In genomic region chr1:169893645-169894423, GRCh38 we compare ENCODE assay signal across 1 cellular context.
A peak's percentile ranks its signal among the peaks of the same experiment; 100 is the strongest.
TF ChIP-seq lines count a peak whose summit lies in the region.

A gene with protein sequence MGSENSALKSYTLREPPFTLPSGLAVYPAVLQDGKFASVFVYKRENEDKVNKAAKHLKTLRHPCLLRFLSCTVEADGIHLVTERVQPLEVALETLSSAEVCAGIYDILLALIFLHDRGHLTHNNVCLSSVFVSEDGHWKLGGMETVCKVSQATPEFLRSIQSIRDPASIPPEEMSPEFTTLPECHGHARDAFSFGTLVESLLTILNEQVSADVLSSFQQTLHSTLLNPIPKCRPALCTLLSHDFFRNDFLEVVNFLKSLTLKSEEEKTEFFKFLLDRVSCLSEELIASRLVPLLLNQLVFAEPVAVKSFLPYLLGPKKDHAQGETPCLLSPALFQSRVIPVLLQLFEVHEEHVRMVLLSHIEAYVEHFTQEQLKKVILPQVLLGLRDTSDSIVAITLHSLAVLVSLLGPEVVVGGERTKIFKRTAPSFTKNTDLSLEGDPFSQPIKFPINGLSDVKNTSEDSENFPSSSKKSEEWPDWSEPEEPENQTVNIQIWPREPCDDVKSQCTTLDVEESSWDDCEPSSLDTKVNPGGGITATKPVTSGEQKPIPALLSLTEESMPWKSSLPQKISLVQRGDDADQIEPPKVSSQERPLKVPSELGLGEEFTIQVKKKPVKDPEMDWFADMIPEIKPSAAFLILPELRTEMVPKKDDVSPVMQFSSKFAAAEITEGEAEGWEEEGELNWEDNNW (minus strand): TSS chr1:169893896. CDS start chr1:169888840, 5,056 bp downstream.

TF ChIP-seq in K562, 482 proteins besides CTCF, POLR2A, EP300 and RAD21 (continued from another document and continues in another):
- TF ChIP-seq, protein P1, sequence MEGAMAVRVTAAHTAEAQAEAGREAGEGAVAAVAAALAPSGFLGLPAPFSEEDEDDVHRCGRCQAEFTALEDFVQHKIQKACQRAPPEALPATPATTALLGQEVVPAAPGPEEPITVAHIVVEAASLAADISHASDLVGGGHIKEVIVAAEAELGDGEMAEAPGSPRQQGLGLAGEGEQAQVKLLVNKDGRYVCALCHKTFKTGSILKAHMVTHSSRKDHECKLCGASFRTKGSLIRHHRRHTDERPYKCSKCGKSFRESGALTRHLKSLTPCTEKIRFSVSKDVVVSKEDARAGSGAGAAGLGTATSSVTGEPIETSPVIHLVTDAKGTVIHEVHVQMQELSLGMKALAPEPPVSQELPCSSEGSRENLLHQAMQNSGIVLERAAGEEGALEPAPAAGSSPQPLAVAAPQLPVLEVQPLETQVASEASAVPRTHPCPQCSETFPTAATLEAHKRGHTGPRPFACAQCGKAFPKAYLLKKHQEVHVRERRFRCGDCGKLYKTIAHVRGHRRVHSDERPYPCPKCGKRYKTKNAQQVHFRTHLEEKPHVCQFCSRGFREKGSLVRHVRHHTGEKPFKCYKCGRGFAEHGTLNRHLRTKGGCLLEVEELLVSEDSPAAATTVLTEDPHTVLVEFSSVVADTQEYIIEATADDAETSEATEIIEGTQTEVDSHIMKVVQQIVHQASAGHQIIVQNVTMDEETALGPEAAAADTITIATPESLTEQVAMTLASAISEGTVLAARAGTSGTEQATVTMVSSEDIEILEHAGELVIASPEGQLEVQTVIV (CRISPR knock-in tag; IDR thresholded peaks at IDR 0.05; ENCODE audit: borderline replicate concordance), result peak; percentile 51; the same call in 1 of the 2 replicates
- TF ChIP-seq TRIM28 (IDR thresholded peaks at IDR 0.05), result peak; percentile 55; the same call in 1 of the 2 replicates
- peak; percentile 3 for TF ChIP-seq RBM22 (IDR thresholded peaks at IDR 0.05; ENCODE audit: low read depth, low read length, poor library complexity, severe bottlenecking)
- TF ChIP-seq ZBTB9 (CRISPR knock-in tag; IDR thresholded peaks at IDR 0.05), result peak; percentile 86; the same call in 1 of the 2 replicates
- TF ChIP-seq SMAD3 (CRISPR knock-in tag; conservative IDR thresholded peaks at IDR 0.05), result peak; percentile 59; the same call in 1 of the 2 replicates
- peak; percentile 75; the same call in 1 of the 2 replicates for TF ChIP-seq CC2D1A (IDR thresholded peaks at IDR 0.05)
- TF ChIP-seq NRF1 (conservative IDR thresholded peaks at IDR 0.05 in 1 of 2, IDR thresholded peaks at IDR 0.05 in 1 of 2), result peak; percentile 40 to 52
- TF ChIP-seq STAG1 (CRISPR knock-in tag; IDR thresholded peaks at IDR 0.05; ENCODE audit: borderline replicate concordance), result no peak
- peak; percentile 89 for TF ChIP-seq RBFOX2 (IDR thresholded peaks at IDR 0.05; ENCODE audit: low read depth, low read length)
- peak; percentile 76 for TF ChIP-seq MBD2 (IDR thresholded peaks at IDR 0.05; ENCODE audit: borderline replicate concordance, low read depth)
- TF ChIP-seq EP400 (IDR thresholded peaks at IDR 0.05), result peak; percentile 96
- TF ChIP-seq, protein P2, sequence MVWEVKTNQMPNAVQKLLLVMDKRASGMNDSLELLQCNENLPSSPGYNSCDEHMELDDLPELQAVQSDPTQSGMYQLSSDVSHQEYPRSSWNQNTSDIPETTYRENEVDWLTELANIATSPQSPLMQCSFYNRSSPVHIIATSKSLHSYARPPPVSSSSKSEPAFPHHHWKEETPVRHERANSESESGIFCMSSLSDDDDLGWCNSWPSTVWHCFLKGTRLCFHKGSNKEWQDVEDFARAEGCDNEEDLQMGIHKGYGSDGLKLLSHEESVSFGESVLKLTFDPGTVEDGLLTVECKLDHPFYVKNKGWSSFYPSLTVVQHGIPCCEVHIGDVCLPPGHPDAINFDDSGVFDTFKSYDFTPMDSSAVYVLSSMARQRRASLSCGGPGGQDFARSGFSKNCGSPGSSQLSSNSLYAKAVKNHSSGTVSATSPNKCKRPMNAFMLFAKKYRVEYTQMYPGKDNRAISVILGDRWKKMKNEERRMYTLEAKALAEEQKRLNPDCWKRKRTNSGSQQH (CRISPR knock-in tag; IDR thresholded peaks at IDR 0.05), result 0 out of 2 replicates have a peak, but pooled peaks have one; percentile 7
- TF ChIP-seq CREB1 (IDR thresholded peaks at IDR 0.05), result peak; percentile 76
- peak; percentile 87 for TF ChIP-seq CREB1 (CRISPR knock-in tag; IDR thresholded peaks at IDR 0.05)
- no peak for TF ChIP-seq ESRRB (CRISPR knock-in tag; IDR thresholded peaks at IDR 0.05; ENCODE audit: borderline replicate concordance)
- TF ChIP-seq CXXC5 (CRISPR knock-in tag; IDR thresholded peaks at IDR 0.05), result peak; percentile 95
- no peak for TF ChIP-seq COPS2 (conservative IDR thresholded peaks at IDR 0.05)
- TF ChIP-seq EHMT2 (IDR thresholded peaks at IDR 0.05), result peak; percentile 70; the same call in 1 of the 2 replicates
- peak; percentile 39; the same call in 1 of the 2 replicates for TF ChIP-seq GTF2E2 (tag; IDR thresholded peaks at IDR 0.05)
- no peak for TF ChIP-seq PRPF4 (IDR thresholded peaks at IDR 0.05; ENCODE audit: insufficient read depth, low read depth, low read length, poor library complexity, severe bottlenecking)
- TF ChIP-seq, protein P3, sequence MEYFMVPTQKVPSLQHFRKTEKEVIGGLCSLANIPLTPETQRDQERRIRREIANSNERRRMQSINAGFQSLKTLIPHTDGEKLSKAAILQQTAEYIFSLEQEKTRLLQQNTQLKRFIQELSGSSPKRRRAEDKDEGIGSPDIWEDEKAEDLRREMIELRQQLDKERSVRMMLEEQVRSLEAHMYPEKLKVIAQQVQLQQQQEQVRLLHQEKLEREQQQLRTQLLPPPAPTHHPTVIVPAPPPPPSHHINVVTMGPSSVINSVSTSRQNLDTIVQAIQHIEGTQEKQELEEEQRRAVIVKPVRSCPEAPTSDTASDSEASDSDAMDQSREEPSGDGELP (CRISPR knock-in tag; IDR thresholded peaks at IDR 0.05; ENCODE audit: borderline replicate concordance), result peak; percentile 98
- peak; percentile 97 for TF ChIP-seq ZNF766 (CRISPR knock-in tag; conservative IDR thresholded peaks at IDR 0.05)
- TF ChIP-seq, protein P4, sequence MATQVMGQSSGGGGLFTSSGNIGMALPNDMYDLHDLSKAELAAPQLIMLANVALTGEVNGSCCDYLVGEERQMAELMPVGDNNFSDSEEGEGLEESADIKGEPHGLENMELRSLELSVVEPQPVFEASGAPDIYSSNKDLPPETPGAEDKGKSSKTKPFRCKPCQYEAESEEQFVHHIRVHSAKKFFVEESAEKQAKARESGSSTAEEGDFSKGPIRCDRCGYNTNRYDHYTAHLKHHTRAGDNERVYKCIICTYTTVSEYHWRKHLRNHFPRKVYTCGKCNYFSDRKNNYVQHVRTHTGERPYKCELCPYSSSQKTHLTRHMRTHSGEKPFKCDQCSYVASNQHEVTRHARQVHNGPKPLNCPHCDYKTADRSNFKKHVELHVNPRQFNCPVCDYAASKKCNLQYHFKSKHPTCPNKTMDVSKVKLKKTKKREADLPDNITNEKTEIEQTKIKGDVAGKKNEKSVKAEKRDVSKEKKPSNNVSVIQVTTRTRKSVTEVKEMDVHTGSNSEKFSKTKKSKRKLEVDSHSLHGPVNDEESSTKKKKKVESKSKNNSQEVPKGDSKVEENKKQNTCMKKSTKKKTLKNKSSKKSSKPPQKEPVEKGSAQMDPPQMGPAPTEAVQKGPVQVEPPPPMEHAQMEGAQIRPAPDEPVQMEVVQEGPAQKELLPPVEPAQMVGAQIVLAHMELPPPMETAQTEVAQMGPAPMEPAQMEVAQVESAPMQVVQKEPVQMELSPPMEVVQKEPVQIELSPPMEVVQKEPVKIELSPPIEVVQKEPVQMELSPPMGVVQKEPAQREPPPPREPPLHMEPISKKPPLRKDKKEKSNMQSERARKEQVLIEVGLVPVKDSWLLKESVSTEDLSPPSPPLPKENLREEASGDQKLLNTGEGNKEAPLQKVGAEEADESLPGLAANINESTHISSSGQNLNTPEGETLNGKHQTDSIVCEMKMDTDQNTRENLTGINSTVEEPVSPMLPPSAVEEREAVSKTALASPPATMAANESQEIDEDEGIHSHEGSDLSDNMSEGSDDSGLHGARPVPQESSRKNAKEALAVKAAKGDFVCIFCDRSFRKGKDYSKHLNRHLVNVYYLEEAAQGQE (CRISPR knock-in tag; IDR thresholded peaks at IDR 0.05; ENCODE audit: low read depth), result peak; percentile 58; the same call in 1 of the 2 replicates
- TF ChIP-seq, protein P5, sequence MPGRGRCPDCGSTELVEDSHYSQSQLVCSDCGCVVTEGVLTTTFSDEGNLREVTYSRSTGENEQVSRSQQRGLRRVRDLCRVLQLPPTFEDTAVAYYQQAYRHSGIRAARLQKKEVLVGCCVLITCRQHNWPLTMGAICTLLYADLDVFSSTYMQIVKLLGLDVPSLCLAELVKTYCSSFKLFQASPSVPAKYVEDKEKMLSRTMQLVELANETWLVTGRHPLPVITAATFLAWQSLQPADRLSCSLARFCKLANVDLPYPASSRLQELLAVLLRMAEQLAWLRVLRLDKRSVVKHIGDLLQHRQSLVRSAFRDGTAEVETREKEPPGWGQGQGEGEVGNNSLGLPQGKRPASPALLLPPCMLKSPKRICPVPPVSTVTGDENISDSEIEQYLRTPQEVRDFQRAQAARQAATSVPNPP (IDR thresholded peaks at IDR 0.05; ENCODE audit: borderline replicate concordance, insufficient read depth, insufficient read length), result no peak
- TF ChIP-seq, protein P6, sequence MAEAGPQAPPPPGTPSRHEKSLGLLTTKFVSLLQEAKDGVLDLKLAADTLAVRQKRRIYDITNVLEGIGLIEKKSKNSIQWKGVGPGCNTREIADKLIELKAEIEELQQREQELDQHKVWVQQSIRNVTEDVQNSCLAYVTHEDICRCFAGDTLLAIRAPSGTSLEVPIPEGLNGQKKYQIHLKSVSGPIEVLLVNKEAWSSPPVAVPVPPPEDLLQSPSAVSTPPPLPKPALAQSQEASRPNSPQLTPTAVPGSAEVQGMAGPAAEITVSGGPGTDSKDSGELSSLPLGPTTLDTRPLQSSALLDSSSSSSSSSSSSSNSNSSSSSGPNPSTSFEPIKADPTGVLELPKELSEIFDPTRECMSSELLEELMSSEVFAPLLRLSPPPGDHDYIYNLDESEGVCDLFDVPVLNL (CRISPR knock-in tag; IDR thresholded peaks at IDR 0.05; ENCODE audit: low read depth), result 0 out of 2 replicates have a peak, but pooled peaks have one; percentile 9
- peak; percentile 97 for TF ChIP-seq E2F8 (IDR thresholded peaks at IDR 0.05; ENCODE audit: low read depth, partially characterized antibody)
- peak; percentile 57 for TF ChIP-seq KDM5B (IDR thresholded peaks at IDR 0.05; ENCODE audit: insufficient replicate concordance, low read depth, low read length)
- TF ChIP-seq ELF1 (tag; IDR thresholded peaks at IDR 0.05), result peak; percentile 100
- peak; percentile 29 for TF ChIP-seq SMAD1 (IDR thresholded peaks at IDR 0.05; ENCODE audit: low read depth, low read length, partially characterized antibody)
- TF ChIP-seq PKNOX1 (IDR thresholded peaks at IDR 0.05), result peak; percentile 93
- TF ChIP-seq IRF9 (tag; IDR thresholded peaks at IDR 0.05), result peak; percentile 76
- peak; percentile 99 for TF ChIP-seq ETV5 (CRISPR knock-in tag; IDR thresholded peaks at IDR 0.05; ENCODE audit: low read depth)
- peak; percentile 96 for TF ChIP-seq ZNF584 (CRISPR knock-in tag; IDR thresholded peaks at IDR 0.05; ENCODE audit: low read depth)
- no peak for TF ChIP-seq SMARCC2 (IDR thresholded peaks at IDR 0.05; ENCODE audit: low read depth)
- peak; percentile 68 for TF ChIP-seq KLF13 (tag; IDR thresholded peaks at IDR 0.05; ENCODE audit: borderline replicate concordance, low read depth)
- TF ChIP-seq PHB2 (IDR thresholded peaks at IDR 0.05; ENCODE audit: low read depth), result no peak
- no peak for TF ChIP-seq RBM15 (IDR thresholded peaks at IDR 0.05; ENCODE audit: insufficient read depth, low read length)
- 0 out of 2 replicates have a peak, but pooled peaks have one; percentile 21 for TF ChIP-seq RNF2 (IDR thresholded peaks at IDR 0.05)
- TF ChIP-seq ZNF197 (CRISPR knock-in tag; IDR thresholded peaks at IDR 0.05; ENCODE audit: low read depth), result peak; percentile 99
- peak; percentile 45; the same call in 1 of the 2 replicates for TF ChIP-seq ESRRA (IDR thresholded peaks at IDR 0.05; ENCODE audit: borderline replicate concordance, low read depth)
- peak; percentile 39 to 85; a peak in 3 of 4 replicates for TF ChIP-seq SIN3A (IDR thresholded peaks at IDR 0.05; ENCODE audit: borderline replicate concordance in 2 of 2, control insufficient read depth in 1 of 2, low read depth in 2 of 2, low read length in 2 of 2)
